10 cellular contexts compared by ENCODE assay signal in genomic region chr1:235018161-235018560, GRCh38.
DNase-seq lines count a peak whose midpoint lies in the region; ATAC-seq and TF ChIP-seq lines count a peak whose summit lies in the region.
"Had no signal": no experiment of that assay in that cellular context is flagged by ENCODE, and none has a peak within 500 bp of the region (broad histone marks: within the 10 kb centered on the region; RNA-seq: fewer than 3 reads in every experiment).

No MANE protein-coding gene starts in this region.

- H3K79me2 ChIP-seq in trophoblast cell (ENCODE audit: control insufficient read depth, insufficient read depth, low read length, poor library complexity): no peaks in the 10 kb centered on the region

- intact Hi-C loops in dendritic cell treated with granulocyte-macrophage colony-stimulating factor and Interleukin-4, amounts not matched to agents 40 ng/mL and 50 ng/mL, for 4 days (cut with micrococcal nuclease): no loop called here

- peaks cover 10% of the 10 kb centered on the region for H3K9me3 Mint-ChIP-seq in dendritic cell treated with granulocyte-macrophage colony-stimulating factor and Interleukin-4, amounts not matched to agents 40 ng/mL and 50 ng/mL, for 4 days

- H2BK120ac ChIP-seq in trophoblast cell (ENCODE audit: insufficient read depth, low read length, poor library complexity): peak overlapping the region; percentile 10

- no peak overlapping the region for H4K12ac ChIP-seq in trophoblast cell (ENCODE audit: low read depth, low read length)

- H3K36me3 Mint-ChIP-seq in dendritic cell treated with granulocyte-macrophage colony-stimulating factor and Interleukin-4, amounts not matched to agents 40 ng/mL and 50 ng/mL, for 4 days (ENCODE audit: low read depth): no peaks in the 10 kb centered on the region

- in situ Hi-C loops in G401 (cut with HindIII; ENCODE audit: low sequenced_read_pairs): no loop called here

- no CpG with 5 or more reads among the region's 3 CpGs for WGBS in trophoblast cell (ENCODE audit: extremely low coverage, insufficient coverage, insufficient read length)

- no peak overlapping the region for H3K4me2 ChIP-seq in trophoblast cell (ENCODE audit: low read length)

- no peak overlapping the region for H3K23ac ChIP-seq in trophoblast cell (ENCODE audit: low read length)

- no peak overlapping the region for H3K4me3 Mint-ChIP-seq in dendritic cell treated with granulocyte-macrophage colony-stimulating factor and Interleukin-4, amounts not matched to agents 40 ng/mL and 50 ng/mL, for 4 days

- no peak for TF ChIP-seq CTCF in Peyer's patch (IDR thresholded peaks at IDR 0.05)

- no peak overlapping the region for H3K4ac ChIP-seq in trophoblast cell (ENCODE audit: low read depth, low read length)

- H3K9me3 ChIP-seq in Peyer's patch (no peaks in the 10 kb centered on the region), trophoblast cell (ENCODE audit: insufficient read depth, low read depth, low read length) (peaks cover 1% of the 10 kb centered on the region)
- H3K9me3 ChIP-seq: vagina had no signal

- H2AFZ ChIP-seq in trophoblast cell (ENCODE audit: insufficient read depth, low read length, poor library complexity): no peak overlapping the region

- no peak overlapping the region for H3K27ac ChIP-seq in Peyer's patch
- peak overlapping the region; percentile 84 for H3K27ac ChIP-seq in trophoblast cell (ENCODE audit: low read depth, low read length)
- H3K27ac ChIP-seq: vagina had no signal

- peak overlapping the region; percentile 3 for H3K27ac Mint-ChIP-seq in dendritic cell treated with granulocyte-macrophage colony-stimulating factor and Interleukin-4, amounts not matched to agents 40 ng/mL and 50 ng/mL, for 4 days

- H3K27me3 ChIP-seq in Peyer's patch (no peaks in the 10 kb centered on the region), trophoblast cell (ENCODE audit: insufficient read depth, low read length) (no peaks in the 10 kb centered on the region)
- H3K27me3 ChIP-seq: vagina had no signal

- H3K4me3 ChIP-seq in Peyer's patch (no peak overlapping the region), trophoblast cell (ENCODE audit: low read depth, low read length) (no peak overlapping the region)
- H3K4me3 ChIP-seq: vagina had no signal

- no peak for TF ChIP-seq POLR2A in Peyer's patch (IDR thresholded peaks at IDR 0.05)

- no peaks in the 10 kb centered on the region for H3K36me3 ChIP-seq in Peyer's patch
- no peaks in the 10 kb centered on the region for H3K36me3 ChIP-seq in trophoblast cell (ENCODE audit: control insufficient read depth in 1 of 2, insufficient read depth in 2 of 2, low read length in 2 of 2)
- H3K36me3 ChIP-seq: vagina had no signal

- peak overlapping the region; percentile 16 for H3K18ac ChIP-seq in trophoblast cell (ENCODE audit: low read length)

- peaks cover 0 to 7% (median 0%) of the 10 kb centered on the region in 4 donors for H3K4me1 ChIP-seq in Peyer's patch
- peaks cover 17 to 18% of the 10 kb centered on the region in 2 experiments for H3K4me1 ChIP-seq in trophoblast cell (ENCODE audit: control insufficient read depth in 1 of 2, insufficient read depth in 2 of 2, low read length in 2 of 2)
- H3K4me1 ChIP-seq: vagina had no signal

- peaks cover 70% of the 10 kb centered on the region for H3K4me1 Mint-ChIP-seq in dendritic cell treated with granulocyte-macrophage colony-stimulating factor and Interleukin-4, amounts not matched to agents 40 ng/mL and 50 ng/mL, for 4 days (ENCODE audit: low read depth)

- peaks cover 2% of the 10 kb centered on the region for H3K27me3 Mint-ChIP-seq in dendritic cell treated with granulocyte-macrophage colony-stimulating factor and Interleukin-4, amounts not matched to agents 40 ng/mL and 50 ng/mL, for 4 days

- no peak overlapping the region for H4K8ac ChIP-seq in trophoblast cell (ENCODE audit: low read depth, low read length)

- ATAC-seq in HG02610 (IDR thresholded peaks at IDR 0.05; ENCODE audit: unreplicated experiment): no peak
- no peak for ATAC-seq in GM18907 (IDR thresholded peaks at IDR 0.05; ENCODE audit: unreplicated experiment)

- peak overlapping the region; percentile 38 for H4K91ac ChIP-seq in trophoblast cell (ENCODE audit: low read depth, low read length)

- H2AK5ac ChIP-seq in trophoblast cell (ENCODE audit: low read length): no peak overlapping the region

- DNase-seq in G401 (ENCODE audit: low spot score) (peak; percentile 47), Peyer's patch (peak in 2 of 3 donors; percentile 9 to 47), trophoblast cell (peak; percentile 87 to 94), NCI-H187 treated with DMSO at 0.1 percent for 48 hours (lab: John Stamatoyannopoulos, UW) (no peak), DMS153 (lab: John Stamatoyannopoulos, UW) (no peak)
- DNase-seq: NCI-H1048 had no signal

- H3K79me1 ChIP-seq in trophoblast cell (ENCODE audit: low read length): peaks cover 12% of the 10 kb centered on the region

- no peak overlapping the region for H3K9ac ChIP-seq in trophoblast cell (ENCODE audit: low read length)

- H3K14ac ChIP-seq in trophoblast cell (ENCODE audit: low read length): peak overlapping the region; percentile 4

- peak overlapping the region; percentile 53 for H2BK5ac ChIP-seq in trophoblast cell (ENCODE audit: low read depth, low read length, poor library complexity)

- peak overlapping the region; percentile 33 for H2BK12ac ChIP-seq in trophoblast cell (ENCODE audit: low read length)

Comparison
In these comparisons a context has a peak if more than half of its experiments do, and no peak if none do; other contexts are left out.
1. DNase-seq: peak in G401 (single experiment), Peyer's patch (2 of 3) and trophoblast cell (2 of 2); none in NCI-H187 treated with DMSO at 0.1 percent for 48 hours (single experiment) and DMS153 (single experiment).